In the genomic region with DNA sequence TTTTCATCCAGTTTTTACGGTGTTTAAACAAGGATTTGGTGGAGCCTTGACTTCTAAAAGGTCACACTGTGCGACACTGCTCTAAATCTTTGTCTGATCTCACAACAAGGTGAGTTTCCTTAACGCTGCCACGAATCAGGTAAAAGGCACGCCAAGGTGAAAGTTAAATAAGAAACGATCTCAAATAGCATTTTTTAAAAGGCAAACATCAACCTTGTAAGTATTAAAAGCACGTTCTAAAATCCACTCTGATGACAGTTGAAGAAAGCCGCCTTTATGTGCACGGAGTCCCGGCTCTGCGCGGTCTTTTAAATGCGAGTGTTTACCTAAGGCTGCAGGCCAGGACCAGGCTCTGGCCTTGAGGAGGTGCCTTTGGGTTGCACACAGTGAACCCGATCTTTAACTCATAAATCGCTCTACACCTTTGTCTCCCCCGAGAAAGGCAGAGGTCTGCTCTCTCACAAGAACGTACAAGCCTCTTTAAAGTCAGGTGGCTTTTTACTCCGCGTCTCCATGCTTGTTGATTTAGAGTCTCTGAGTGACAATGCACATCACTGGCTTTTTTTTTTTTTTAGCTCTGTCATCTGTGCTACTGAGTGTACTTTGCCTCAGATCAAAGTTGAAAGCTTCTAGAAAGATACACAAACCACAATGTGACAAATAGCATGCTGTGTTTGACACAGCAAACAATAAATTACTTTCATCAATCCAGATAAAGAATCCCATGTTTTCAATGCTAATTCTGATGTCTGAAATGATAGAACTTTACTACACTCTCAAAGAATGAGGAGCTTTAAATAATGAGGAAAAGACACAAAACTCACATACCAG, we compare ENCODE assay signal across 22 cellular contexts. TPM values are rescaled to one million over a fixed set of nuclear protein-coding genes. Genes with fewer than 3 reads are reported as not detected.
DNase-seq lines count a peak whose midpoint lies in the region; ATAC-seq, FAIRE-seq and TF ChIP-seq lines count a peak whose summit lies in the region.
"Had no signal": no experiment of that assay in that cellular context is flagged by ENCODE, and none has a peak within 500 bp of the region (broad histone marks: within the 10 kb centered on the region; RNA-seq: fewer than 3 reads in every experiment).

No MANE protein-coding gene starts in this region.

- no peak for TF ChIP-seq POLR2A in K562 (conservative IDR thresholded peaks at IDR 0.05)

- no peaks in the 10 kb centered on the region for H3K79me2 ChIP-seq in K562 (ENCODE audit: control insufficient read depth, insufficient read depth, low read length)

- no peak for TF ChIP-seq CTCF in CD4-positive, alpha-beta T cell (IDR thresholded peaks at IDR 0.05)
- no peak for TF ChIP-seq CTCF in K562 (IDR thresholded peaks at IDR 0.05 in 2 of 3, conservative IDR thresholded peaks at IDR 0.05 in 1 of 3; ENCODE audit: insufficient read depth in 2 of 3, low read depth in 1 of 3, low read length in 3 of 3)

- peak overlapping the region; percentile 5 for H3K4me3 Mint-ChIP-seq in CD4-positive, alpha-beta T cell
- H3K4me3 Mint-ChIP-seq: activated naive CD4-positive, alpha-beta T cell treated with anti-CD3 and anti-CD28 coated beads, Interleukin-2, amount 10 ng/mL, durations not matched to agents 7 days and 5 days had no signal

- H3K4me2 ChIP-seq in K562 (ENCODE audit: insufficient read depth, low read length), result no peak overlapping the region
- H3K4me2 ChIP-seq: SK-N-SH had no signal

- in situ Hi-C loops in K562 (cut with MboI), result no loop called here

- intact Hi-C loops in CD4-positive, alpha-beta T cell (cut with DNase I, micrococcal nuclease), result no loop called here
- intact Hi-C loops in K562 (cut with micrococcal nuclease), result no loop called here

- TF ChIP-seq EP300 in K562 (IDR thresholded peaks at IDR 0.05; ENCODE audit: low read length), result no peak

- no peaks in the 10 kb centered on the region for H3K36me3 Mint-ChIP-seq in CD4-positive, alpha-beta T cell (ENCODE audit: low read depth)

- H3K9me3 Mint-ChIP-seq in CD4-positive, alpha-beta T cell, result no peaks in the 10 kb centered on the region
- H3K9me3 Mint-ChIP-seq: activated naive CD4-positive, alpha-beta T cell treated with anti-CD3 and anti-CD28 coated beads, Interleukin-2, amount 10 ng/mL, durations not matched to agents 7 days and 5 days had no signal

- H3K4me1 ChIP-seq in K562 (replicated peaks in 1 of 2; ENCODE audit: control insufficient read depth in 2 of 2, insufficient read depth in 2 of 2, low read length in 2 of 2) (peaks cover 0 to 11% of the 10 kb centered on the region in 2 experiments; a peak in 3 of 5 replicates), mucosa of rectum (ENCODE audit: control insufficient read depth in 2 of 2, insufficient read depth in 2 of 2, low read length in 2 of 2) (peaks cover 13 to 31% of the 10 kb centered on the region in 2 donors)
- H3K4me1 ChIP-seq: ascending aorta, uterus had no signal

- POLR2A ChIA-PET in CD4-positive, alpha-beta T cell (lab: Charles Lee), result interaction anchor here (1.5 kb wide), 1 partner anchor 27 kb away, joined by 3 read pairs; no protein-coding TSS in a partner anchor
- POLR2A ChIA-PET in K562 (lab: Yijun Ruan, JAX), result interaction anchor here (0.7 to 2.0 kb wide), 3 partner anchors 12 to 27 kb away, joined by 4 to 5 read pairs (median 5); partner anchors contain the start of gene RNF32

- H3K27me3 ChIP-seq in CD4-positive, alpha-beta T cell (ENCODE audit: control insufficient read depth, insufficient read depth, low read length), result peaks cover 29% of the 10 kb centered on the region
- H3K27me3 ChIP-seq in K562 (ENCODE audit: control insufficient read depth in 2 of 2, insufficient read depth in 2 of 2, low read length in 2 of 2), result peaks cover 3 to 39% of the 10 kb centered on the region in 2 experiments; a peak in 4 of 5 replicates
- H3K27me3 ChIP-seq in mucosa of rectum (ENCODE audit: control insufficient read depth in 2 of 2, insufficient read depth in 2 of 2, low read length in 2 of 2), result peaks cover 0 to 2% of the 10 kb centered on the region in 2 donors
- H3K27me3 ChIP-seq: ascending aorta, uterus had no signal

- WGBS in K562 (ENCODE audit: insufficient coverage, low coverage, missing lambda C conversion rate), result 26% methylated on average over 19 of the region's 19 CpGs

- no peaks in the 10 kb centered on the region for H4K20me1 ChIP-seq in K562 (replicated peaks; ENCODE audit: control insufficient read depth, insufficient read depth, low read length)

- no peak for TF ChIP-seq RAD21 in K562 (CRISPR knock-in tag; conservative IDR thresholded peaks at IDR 0.05 in 1 of 2, IDR thresholded peaks at IDR 0.05 in 1 of 2)

- no TSS peak for BruUV-seq in K562 (replicated peaks; lab: Mats Ljungman, UMichigan)

- no peak for ATAC-seq in CD4-positive, alpha-beta T cell (ENCODE audit: poor library complexity)
- ATAC-seq in K562 (peak; percentile 25), GM19463 (IDR thresholded peaks at IDR 0.05; ENCODE audit: unreplicated experiment) (no peak)
- ATAC-seq: sciatic nerve; stimulated activated naive CD8-positive, alpha-beta T cell treated with anti-CD3 and anti-CD28 coated beads, Interleukin-15, Interleukin-2, amounts not matched to agents 100 U/mL and 50 U/mL, for 24 hours had no signal

- H3K27me3 Mint-ChIP-seq in CD4-positive, alpha-beta T cell, result peaks cover 62% of the 10 kb centered on the region

- no peaks in the 10 kb centered on the region for H3K9me3 ChIP-seq in CD4-positive, alpha-beta T cell (ENCODE audit: control insufficient read depth, low read length)
- H3K9me3 ChIP-seq in K562 (replicated peaks; ENCODE audit: control insufficient read depth, insufficient read depth, low read depth, low read length) (no peaks in the 10 kb centered on the region), mucosa of rectum (ENCODE audit: control insufficient read depth in 2 of 2, low read length in 2 of 2) (no peaks in the 10 kb centered on the region)
- H3K9me3 ChIP-seq: SK-N-SH, uterus had no signal

- DNase-seq in CD4-positive, alpha-beta T cell, result no peak
- peak; percentile 8 for DNase-seq in LoVo (ENCODE audit: low spot score)
- peak in 2 of 4 experiments; percentile 11 to 20 for DNase-seq in K562 (ENCODE audit: extremely low read depth in 1 of 4, low spot score in 3 of 4)
- no peak for DNase-seq in activated CD4-positive, CD25-positive, alpha-beta regulatory T cell (lab: John Stamatoyannopoulos, UW)
- no peak for DNase-seq in NCI-H2081 treated with DMSO at 0.1 percent for 48 hours (lab: John Stamatoyannopoulos, UW)
- no peak for DNase-seq in cerebellar cortex (ENCODE audit: low spot score)
- DNase-seq: activated CD4-positive, alpha-beta T cell treated with anti-CD3 and anti-CD28 coated beads, Interleukin-2, amount 50 U/mL, for 48 hours; activated naive CD4-positive, alpha-beta T cell treated with anti-CD3 and anti-CD28 coated beads, Interleukin-2, amount 10 ng/mL, durations not matched to agents 7 days and 5 days; activated T-cell treated with anti-CD3 and anti-CD28 coated beads for 4 hours; EL; hippocampal formation; kidney glomerular epithelial cell; NCI-H2081; nucleus accumbens; SK-N-SH; stimulated activated naive CD8-positive, alpha-beta T cell treated with anti-CD3 and anti-CD28 coated beads, Interleukin-15, Interleukin-2, amounts not matched to agents 100 U/mL and 50 U/mL, for 24 hours; uterus had no signal

- H2AFZ ChIP-seq in K562 (ENCODE audit: low read depth, low read length), result 0 out of 2 replicates have a peak overlapping the region, but pooled peaks have one; percentile 18

- FAIRE-seq in K562 (lab: Jason Lieb, UNC), result peak; percentile 32
- FAIRE-seq: RCC 7860 had no signal

- H3K9me1 ChIP-seq in K562 (ENCODE audit: control insufficient read depth, insufficient read depth, low read length), result no peaks in the 10 kb centered on the region

- H3K4me1 Mint-ChIP-seq in CD4-positive, alpha-beta T cell (ENCODE audit: low read depth), result peaks cover 39% of the 10 kb centered on the region

- CTCF ChIA-PET in CD4-positive, alpha-beta T cell (lab: Charles Lee), result no interaction called here
- CTCF ChIA-PET in K562 (lab: Yijun Ruan, JAX; ENCODE audit: low intra/inter-chr PET ratio), result no interaction called here

- no peak overlapping the region for H3K4me3 ChIP-seq in K562
- peak overlapping the region; percentile 29 to 34 for H3K4me3 ChIP-seq in mucosa of rectum (ENCODE audit: low read length in 2 of 2)
- H3K4me3 ChIP-seq: ascending aorta, uterus had no signal

- no peak overlapping the region for H3K27ac ChIP-seq in CD4-positive, alpha-beta T cell (ENCODE audit: low read depth, low read length)
- no peak overlapping the region for H3K27ac ChIP-seq in K562 (ENCODE audit: extremely low read depth, low read depth, low read length)
- peak overlapping the region; percentile 44 to 54 for H3K27ac ChIP-seq in mucosa of rectum (ENCODE audit: low read depth in 2 of 2, low read length in 2 of 2)
- H3K27ac ChIP-seq: ascending aorta, uterus had no signal

- no peak overlapping the region for H3K27ac Mint-ChIP-seq in CD4-positive, alpha-beta T cell
- H3K27ac Mint-ChIP-seq: activated naive CD4-positive, alpha-beta T cell treated with anti-CD3 and anti-CD28 coated beads, Interleukin-2, amount 10 ng/mL, durations not matched to agents 7 days and 5 days had no signal

- no peak overlapping the region for H3K9ac ChIP-seq in K562 (ENCODE audit: insufficient read depth in 1 of 2, low read depth in 2 of 2, low read length in 2 of 2)
- H3K9ac ChIP-seq in mucosa of rectum (ENCODE audit: low read depth in 1 of 2, low read length in 2 of 2), result no peak overlapping the region
- H3K9ac ChIP-seq: SK-N-SH had no signal

- no peaks in the 10 kb centered on the region for H3K36me3 ChIP-seq in K562 (ENCODE audit: control insufficient read depth, insufficient read depth, low read length)
- H3K36me3 ChIP-seq in mucosa of rectum (ENCODE audit: control insufficient read depth in 2 of 2, insufficient read depth in 2 of 2, low read length in 2 of 2), result no peaks in the 10 kb centered on the region
- H3K36me3 ChIP-seq: ascending aorta, uterus had no signal

RNA-seq across cellular contexts. Expression of gene RNF32, which starts 25.9 kb away (rescaled TPM):
- under 1 TPM in 1 of 2 experiments, not detected in 1; 0.99 TPM for total RNA-seq in CD4-positive, alpha-beta T cell
- 1.6 and 7.1 TPM in 2 replicates for total RNA-seq in K562 (2011; cell fraction: chromatin; rRNA removed; ENCODE audit: low replicate concordance)
- total RNA-seq in K562 (2011; cell fraction: nucleolus; rRNA removed), result 1.3 and 1.8 TPM in 2 replicates
- 2.5 and 5.6 TPM in 2 replicates for total RNA-seq in K562 (2011; cell fraction: nucleoplasm; rRNA removed)
- total RNA-seq in K562 (2014; rRNA removed), result 2.6 and 4.1 TPM in 2 replicates
- total RNA-seq in K562 (2014; rRNA removed; fragmentation: Illumina TruSeq; extraction: Trizol), result 4.7 and 5.9 TPM in 2 replicates
- total RNA-seq in K562 (2015; rRNA removed; fragmentation: Illumina TruSeq; extraction: Trizol), result 4.1 and 4.3 TPM in 2 replicates
- total RNA-seq in K562 (2021), result 3.9 and 4.6 TPM in 2 replicates
- polyA plus RNA-seq in K562 (2011; rRNA removed), result 3.7 and 5.7 TPM in 2 replicates
- polyA plus RNA-seq in K562 (2011; cell fraction: cytosol; rRNA removed), result 1.5 and 1.9 TPM in 2 replicates
- 4.2 and 6.4 TPM in 2 replicates for polyA plus RNA-seq in K562 (2011; cell fraction: nucleus; rRNA removed)
- polyA plus RNA-seq in K562 (2012), result 6.1 and 10.5 TPM in 2 replicates
- polyA plus RNA-seq in K562 (2014; fragmentation: Illumina TruSeq; extraction: Trizol), result 5.2 and 7.0 TPM in 2 replicates
- polyA plus RNA-seq in K562 (2014; fragmentation: Nextera tagmentation; extraction: Ambion mirVana), result 1 to 10 TPM; 3.2 to 3.7 TPM
- 5.2 and 5.3 TPM in 2 replicates for polyA plus RNA-seq in K562 (2014; rRNA removed)
- polyA minus RNA-seq in K562 (2011; rRNA and poly(A)+ RNA removed), result 1.8 and 2.7 TPM in 2 replicates
- polyA minus RNA-seq in K562 (2011; cell fraction: cytosol; rRNA and poly(A)+ RNA removed), result 1.0 TPM in 1 of 2 replicates, not detected in the other
- polyA minus RNA-seq in K562 (2011; cell fraction: nucleus; rRNA and poly(A)+ RNA removed), result 1.8 and 2.4 TPM in 2 replicates

Comparison
In these comparisons a context has a peak if more than half of its experiments do, and no peak if none do; other contexts are left out.
1. H3K27ac ChIP-seq: peak in mucosa of rectum (2 of 2); none in CD4-positive, alpha-beta T cell (single experiment) and K562 (single experiment).